In genomic region chr16:87264634-87265033, GRCh38 we compare ENCODE assay signal across 14 cellular contexts.
"Had no signal": no experiment of that assay in that cellular context is flagged by ENCODE, and none has a peak within 500 bp of the region (broad histone marks: within the 10 kb centered on the region; RNA-seq: fewer than 3 reads in every experiment).

No MANE protein-coding gene starts in this region.

- ATAC-seq: esophagus mucosa; natural killer cell treated with Interleukin-12 subunit alpha and Interleukin-12 subunit beta and Interleukin-15 and Interleukin-18, amount 100 ng/mL, for 72 hours had no signal

- FAIRE-seq: endometrium, urothelium cell line had no signal

- H3K4me3 ChIP-seq: breast epithelium, dorsolateral prefrontal cortex, ovary, skin epidermis had no signal

- H3K27ac ChIP-seq: breast epithelium, dorsolateral prefrontal cortex, ovary, skin epidermis had no signal

- H3K36me3 ChIP-seq: breast epithelium, ovary had no signal

- H3K27me3 ChIP-seq: breast epithelium, dorsolateral prefrontal cortex, ovary had no signal

- H3K4me3 Mint-ChIP-seq: activated CD4-positive, alpha-beta memory T cell treated with anti-CD3 and anti-CD28 coated beads for 36 hours; activated naive CD8-positive, alpha-beta T cell treated with anti-CD3 and anti-CD28 coated beads, Interleukin-2, amount 10 ng/mL, durations not matched to agents 7 days and 5 days; natural killer cell treated with Interleukin-12 subunit alpha and Interleukin-12 subunit beta and Interleukin-15 and Interleukin-18, amount 100 ng/mL, for 72 hours had no signal

- H3K9me3 ChIP-seq: breast epithelium, ovary had no signal

- H3K4me1 ChIP-seq: breast epithelium had no signal

- DNase-seq: activated CD4-positive, alpha-beta memory T cell treated with anti-CD3 and anti-CD28 coated beads for 36 hours; activated naive CD8-positive, alpha-beta T cell treated with anti-CD3 and anti-CD28 coated beads, Interleukin-2, amount 10 ng/mL, durations not matched to agents 7 days and 5 days; activated T-cell treated with anti-CD3 and anti-CD28 coated beads, Interleukin-2, amount 50 U/mL, for 48 hours; aorta; dorsolateral prefrontal cortex; glutamatergic neuron; ovary; stimulated activated CD4-positive, alpha-beta T cell treated with anti-CD3 and anti-CD28 coated beads, Interleukin-4, amount 100 ng/mL, for 4 hours had no signal

- H3K27ac Mint-ChIP-seq: activated CD4-positive, alpha-beta memory T cell treated with anti-CD3 and anti-CD28 coated beads for 36 hours; activated naive CD8-positive, alpha-beta T cell treated with anti-CD3 and anti-CD28 coated beads, Interleukin-2, amount 10 ng/mL, durations not matched to agents 7 days and 5 days; natural killer cell treated with Interleukin-12 subunit alpha and Interleukin-12 subunit beta and Interleukin-15 and Interleukin-18, amount 100 ng/mL, for 72 hours had no signal

- H3K4me1 Mint-ChIP-seq: activated naive CD8-positive, alpha-beta T cell treated with anti-CD3 and anti-CD28 coated beads, Interleukin-2, amount 10 ng/mL, durations not matched to agents 7 days and 5 days had no signal

- H3K36me3 Mint-ChIP-seq: activated CD4-positive, alpha-beta memory T cell treated with anti-CD3 and anti-CD28 coated beads for 36 hours had no signal

- H3K27me3 Mint-ChIP-seq: activated CD4-positive, alpha-beta memory T cell treated with anti-CD3 and anti-CD28 coated beads for 36 hours; natural killer cell treated with Interleukin-12 subunit alpha and Interleukin-12 subunit beta and Interleukin-15 and Interleukin-18, amount 100 ng/mL, for 72 hours had no signal
